15 cellular contexts compared by ENCODE assay signal in genomic region chr20:25315418-25316210, GRCh38.
A peak's percentile ranks its signal among the peaks of the same experiment; 100 is the strongest.
DNase-seq lines count a peak whose midpoint lies in the region; ATAC-seq, FAIRE-seq and TF ChIP-seq lines count a peak whose summit lies in the region.
"Had no signal": no experiment of that assay in that cellular context is flagged by ENCODE, and none has a peak within 500 bp of the region (broad histone marks: within the 10 kb centered on the region; RNA-seq: fewer than 3 reads in every experiment).

No MANE protein-coding gene starts in this region.

- 0 out of 2 replicates have a peak, but pooled peaks have one; percentile 23 for TF ChIP-seq POLR2A in H54 (IDR thresholded peaks at IDR 0.05; ENCODE audit: low read depth, low read length)

- TF ChIP-seq CTCF in activated B cell treated with CpG ODN at 0.5 μM for 24 hours (IDR thresholded peaks at IDR 0.05) (no peak), lower lobe of right lung (IDR thresholded peaks at IDR 0.05) (no peak), GM13977 (IDR thresholded peaks at IDR 0.05; ENCODE audit: extremely low read depth, insufficient read depth, missing control alignments) (no peak)

- no peak overlapping the region for H3K27ac Mint-ChIP-seq in activated B cell treated with CpG ODN at 0.5 μM for 24 hours
- peak overlapping the region in 2 of 8 donors; percentile 63 to 69 for H3K27ac Mint-ChIP-seq in CD8-positive, alpha-beta memory T cell

- in situ Hi-C loops in GM13977 (cut with MboI; ENCODE audit: low pct_unique_long_range_greater_than_20kb, low sequenced_read_pairs, unreplicated experiment) = no loop called here

- H3K9me3 ChIP-seq in lower lobe of right lung = no peaks in the 10 kb centered on the region
- no peaks in the 10 kb centered on the region for H3K9me3 ChIP-seq in CD8-positive, alpha-beta memory T cell (ENCODE audit: low read length)
- H3K9me3 ChIP-seq: left ventricle myocardium inferior, psoas muscle, SJCRH30, upper lobe of left lung had no signal

- POLR2A ChIA-PET in activated B cell treated with CpG ODN at 0.5 μM for 24 hours (lab: Charles Lee) = interaction anchor here (0.5 kb wide), 1 partner anchor 75 kb away, joined by 3 read pairs; the partner anchor contains the start of gene ABHD12
- POLR2A ChIA-PET in CD8-positive, alpha-beta memory T cell (lab: Charles Lee) = no interaction called here

- peak; percentile 92 for DNase-seq in A172 (ENCODE audit: low spot score)
- peak; percentile 86 for DNase-seq in H54 (ENCODE audit: insufficient read length, low spot score)
- peak; percentile 8 for DNase-seq in activated B cell treated with CpG ODN at 0.5 μM for 24 hours
- DNase-seq in lower lobe of right lung = peak; percentile 34
- no peak for DNase-seq in CD8-positive, alpha-beta memory T cell
- DNase-seq in GM13977 (ENCODE audit: low spot score) = no peak
- DNase-seq in pons (ENCODE audit: low spot score) = no peak
- no peak for DNase-seq in HPDE6-E6E7 (ENCODE audit: extremely low spot score)
- DNase-seq: activated CD4-positive, alpha-beta T cell treated with anti-CD3 and anti-CD28 coated beads, Interleukin-2, amount 50 U/mL, for 4 hours; left ventricle myocardium inferior; psoas muscle; SJCRH30 had no signal

- no peak for FAIRE-seq in H54 (lab: Jason Lieb, UNC)
- FAIRE-seq: GM12878 had no signal

- no peaks in the 10 kb centered on the region for H3K27me3 Mint-ChIP-seq in activated B cell treated with CpG ODN at 0.5 μM for 24 hours
- no peaks in the 10 kb centered on the region for H3K27me3 Mint-ChIP-seq in CD8-positive, alpha-beta memory T cell
- H3K27me3 Mint-ChIP-seq: brain had no signal

- no peak overlapping the region for H3K4me3 Mint-ChIP-seq in activated B cell treated with CpG ODN at 0.5 μM for 24 hours
- peak overlapping the region in 1 of 7 donors; percentile 63 for H3K4me3 Mint-ChIP-seq in CD8-positive, alpha-beta memory T cell
- H3K4me3 Mint-ChIP-seq: brain had no signal

- H3K4me1 ChIP-seq in lower lobe of right lung = peaks cover 30% of the 10 kb centered on the region
- peaks cover 9% of the 10 kb centered on the region for H3K4me1 ChIP-seq in CD8-positive, alpha-beta memory T cell (ENCODE audit: insufficient read depth, low read length)

- CTCF ChIA-PET in activated B cell treated with CpG ODN at 0.5 μM for 24 hours (lab: Charles Lee) = interaction anchor here (1.5 kb wide), 1 partner anchor 21 kb away, joined by 5 read pairs; no protein-coding TSS in a partner anchor
- CTCF ChIA-PET in CD8-positive, alpha-beta memory T cell (lab: Charles Lee) = no interaction called here

- H3K4me1 Mint-ChIP-seq in activated B cell treated with CpG ODN at 0.5 μM for 24 hours = peaks cover 49% of the 10 kb centered on the region
- H3K4me1 Mint-ChIP-seq in CD8-positive, alpha-beta memory T cell = peaks cover 10 to 43% (median 13%) of the 10 kb centered on the region in 3 donors

- H3K4me3 ChIP-seq in lower lobe of right lung = no peak overlapping the region
- H3K4me3 ChIP-seq in CD8-positive, alpha-beta memory T cell (ENCODE audit: low read length) = no peak overlapping the region
- H3K4me3 ChIP-seq: GM12878, left ventricle myocardium inferior, psoas muscle, SJCRH30, upper lobe of left lung had no signal

- no peaks in the 10 kb centered on the region for H3K27me3 ChIP-seq in lower lobe of right lung (ENCODE audit: low read depth)
- no peaks in the 10 kb centered on the region for H3K27me3 ChIP-seq in CD8-positive, alpha-beta memory T cell (ENCODE audit: insufficient read depth, low read length, poor library complexity, severe bottlenecking)
- H3K27me3 ChIP-seq: SJCRH30, upper lobe of left lung had no signal

- peaks cover 26% of the 10 kb centered on the region for H3K36me3 ChIP-seq in lower lobe of right lung
- no peaks in the 10 kb centered on the region for H3K36me3 ChIP-seq in CD8-positive, alpha-beta memory T cell (ENCODE audit: insufficient read depth, low read length)

- H3K27ac ChIP-seq in lower lobe of right lung = no peak overlapping the region
- H3K27ac ChIP-seq in CD8-positive, alpha-beta memory T cell (ENCODE audit: low read depth, low read length) = no peak overlapping the region
- H3K27ac ChIP-seq: left ventricle myocardium inferior, psoas muscle, SJCRH30, upper lobe of left lung had no signal

- H3K36me3 Mint-ChIP-seq in activated B cell treated with CpG ODN at 0.5 μM for 24 hours (ENCODE audit: low read depth) = peaks cover 4% of the 10 kb centered on the region
- peaks cover 0 to 30% (median 13%) of the 10 kb centered on the region in 3 donors for H3K36me3 Mint-ChIP-seq in CD8-positive, alpha-beta memory T cell

- no peaks in the 10 kb centered on the region for H3K9me3 Mint-ChIP-seq in activated B cell treated with CpG ODN at 0.5 μM for 24 hours
- no peaks in the 10 kb centered on the region for H3K9me3 Mint-ChIP-seq in CD8-positive, alpha-beta memory T cell

- intact Hi-C loops in activated B cell treated with CpG ODN at 0.5 μM for 24 hours (cut with micrococcal nuclease) = loop anchor here (5.0 kb wide), 1 partner anchor 323 kb away; the partner anchor contains the start of gene APMAP
- intact Hi-C loops in lower lobe of right lung (cut with DNase I) = no loop called here

- ATAC-seq in activated B cell treated with CpG ODN at 0.5 μM for 24 hours (ENCODE audit: low read depth) (no peak), lower lobe of right lung (no peak)
- ATAC-seq: GM12878, psoas muscle had no signal

Comparison
In these comparisons a context has a peak if more than half of its experiments do, and no peak if none do; other contexts are left out.
1. DNase-seq: peak in A172 (single experiment), H54 (single experiment), activated B cell treated with CpG ODN at 0.5 μM for 24 hours (single experiment) and lower lobe of right lung (single experiment); none in CD8-positive, alpha-beta memory T cell (0 of 5), GM13977 (single experiment), pons (single experiment) and HPDE6-E6E7 (single experiment).